Comparison of ENCODE assay signal across 8 cellular contexts in genomic region chr17:49359990-49360795, GRCh38. TPM values are rescaled to one million over a fixed set of nuclear protein-coding genes. Genes with fewer than 3 reads are reported as not detected.
DNase-seq lines count a peak whose midpoint lies in the region; ATAC-seq and TF ChIP-seq lines count a peak whose summit lies in the region.

No MANE protein-coding gene starts in this region.

- ATAC-seq in IMR-90 (ENCODE audit: low read depth), result no peak
- no peak for ATAC-seq in HG03095 (IDR thresholded peaks at IDR 0.05; ENCODE audit: unreplicated experiment)

- H4K20me1 ChIP-seq in IMR-90 (ENCODE audit: insufficient read depth, low read length) (peaks cover 48% of the 10 kb centered on the region), mammary epithelial cell (ENCODE audit: insufficient read depth, low read length) (no peaks in the 10 kb centered on the region)

- no peak overlapping the region for H4K5ac ChIP-seq in IMR-90 (ENCODE audit: low read depth, low read length)

- in situ Hi-C loops in IMR-90 (cut with MboI; ENCODE audit: low sequenced_read_pairs) (no loop called here), mammary epithelial cell (cut with MboI; ENCODE audit: low sequenced_read_pairs in 2 of 2) (no loop called here)

- H3K56ac ChIP-seq in IMR-90 (ENCODE audit: extremely low read depth, insufficient read depth, low read length), result 0 out of 2 replicates have a peak overlapping the region, but pooled peaks have one; percentile 24

- TF ChIP-seq CTCF in BE2C (IDR thresholded peaks at IDR 0.05; ENCODE audit: low read depth, low read length) (no peak), IMR-90 (conservative IDR thresholded peaks at IDR 0.05; ENCODE audit: low read depth, low read length) (no peak), mammary epithelial cell (conservative IDR thresholded peaks at IDR 0.05 in 1 of 2, IDR thresholded peaks at IDR 0.05 in 1 of 2; ENCODE audit: extremely low read depth in 1 of 2, insufficient read depth in 1 of 2, low read depth in 1 of 2, low read length in 2 of 2) (no peak)

- no peak overlapping the region for H2BK15ac ChIP-seq in IMR-90 (ENCODE audit: low read depth, low read length)

- peak overlapping the region; percentile 83 for H2AK9ac ChIP-seq in IMR-90 (replicated peaks; ENCODE audit: low read depth, low read length, poor library complexity)

- H3K4me2 ChIP-seq in IMR-90 (ENCODE audit: low read depth, low read length), result peak overlapping the region; percentile 93
- peak overlapping the region; percentile 94 for H3K4me2 ChIP-seq in mammary epithelial cell (ENCODE audit: insufficient read depth, low read depth, low read length)

- H3K79me1 ChIP-seq in IMR-90 (ENCODE audit: low read depth in 1 of 2, low read length in 2 of 2), result peaks cover 18 to 44% of the 10 kb centered on the region in 2 experiments

- H2BK120ac ChIP-seq in IMR-90 (ENCODE audit: low read depth, low read length), result 0 out of 2 replicates have a peak overlapping the region, but pooled peaks have one; percentile 2

- peak overlapping the region; percentile 9 for H2BK5ac ChIP-seq in IMR-90 (ENCODE audit: low read depth, low read length, poor library complexity, severe bottlenecking)

- no peak overlapping the region for H2BK20ac ChIP-seq in IMR-90 (ENCODE audit: low read depth, low read length)

- H3K14ac ChIP-seq in IMR-90 (replicated peaks; ENCODE audit: low read depth, low read length), result peak overlapping the region; percentile 91

- peak overlapping the region; percentile 90 for H2AK5ac ChIP-seq in IMR-90 (ENCODE audit: low read depth, low read length)

- intact Hi-C loops in IMR-90 (cut with micrococcal nuclease) (loop anchor here (5.0 kb wide), 1 partner anchor 37 kb away; no protein-coding TSS in a partner anchor), mammary epithelial cell (cut with micrococcal nuclease) (no loop called here)

- peak overlapping the region; percentile 47 for H3K4ac ChIP-seq in IMR-90 (ENCODE audit: low read depth, low read length)

- H3K4me1 ChIP-seq in BE2C (no peaks in the 10 kb centered on the region), IMR-90 (ENCODE audit: control insufficient read depth, insufficient read depth, low read length) (peaks cover 6% of the 10 kb centered on the region; the same call in 1 of the 2 replicates), mammary epithelial cell (ENCODE audit: insufficient read depth, low read length) (peaks cover 18% of the 10 kb centered on the region), mucosa of rectum (ENCODE audit: control insufficient read depth in 2 of 2, insufficient read depth in 2 of 2, low read length in 2 of 2) (peaks cover 29 to 30% of the 10 kb centered on the region in 2 donors)

- no peaks in the 10 kb centered on the region for H3K36me3 ChIP-seq in BE2C
- H3K36me3 ChIP-seq in IMR-90 (ENCODE audit: control insufficient read depth, insufficient read depth, low read length), result no peaks in the 10 kb centered on the region
- no peaks in the 10 kb centered on the region for H3K36me3 ChIP-seq in mammary epithelial cell (ENCODE audit: insufficient read depth, low read length)
- no peaks in the 10 kb centered on the region for H3K36me3 ChIP-seq in mucosa of rectum (ENCODE audit: control insufficient read depth in 2 of 2, insufficient read depth in 2 of 2, low read length in 2 of 2)

- H3K9ac ChIP-seq in IMR-90 (ENCODE audit: low read depth, low read length) (peak overlapping the region; percentile 82), mammary epithelial cell (ENCODE audit: insufficient read depth, low read length) (peak overlapping the region; percentile 66), mucosa of rectum (ENCODE audit: low read depth in 1 of 2, low read length in 2 of 2) (peak overlapping the region; percentile 85 to 90)

- H3K18ac ChIP-seq in IMR-90 (ENCODE audit: low read depth, low read length), result no peak overlapping the region

- TF ChIP-seq POLR2A in IMR-90 (IDR thresholded peaks at IDR 0.05; ENCODE audit: low read depth, low read length), result no peak

- no TSS peak for BruUV-seq in IMR-90 (replicated peaks; lab: Mats Ljungman, UMichigan)
- TSS peak; percentile 24 for BruUV-seq in mammary epithelial cell (replicated peaks; lab: Mats Ljungman, UMichigan)

- no peaks in the 10 kb centered on the region for H3K9me3 ChIP-seq in BE2C
- H3K9me3 ChIP-seq in IMR-90 (ENCODE audit: control insufficient read depth, insufficient read depth, low read length), result no peaks in the 10 kb centered on the region
- H3K9me3 ChIP-seq in mammary epithelial cell (replicated peaks; ENCODE audit: insufficient read depth, low read length), result no peaks in the 10 kb centered on the region
- H3K9me3 ChIP-seq in mucosa of rectum (ENCODE audit: control insufficient read depth in 2 of 2, low read length in 2 of 2), result no peaks in the 10 kb centered on the region

- H3K27ac ChIP-seq in IMR-90 (ENCODE audit: insufficient read depth, low read length), result no peak overlapping the region
- H3K27ac ChIP-seq in mammary epithelial cell (ENCODE audit: insufficient read depth, low read depth, low read length), result no peak overlapping the region
- H3K27ac ChIP-seq in mucosa of rectum (ENCODE audit: low read depth in 2 of 2, low read length in 2 of 2), result peak overlapping the region; percentile 87 to 90

- CTCF ChIA-PET in IMR-90 (lab: Yijun Ruan, JAX) (interaction anchor here (0.6 to 1.3 kb wide), 3 partner anchors 38 to 1466 kb away, joined by 3 read pairs; no protein-coding TSS in a partner anchor), mammary epithelial cell (lab: Charles Lee; ENCODE audit: low non-redundant PET) (no interaction called here)

- H3K4me3 ChIP-seq in BE2C (ENCODE audit: low read depth, low read length) (peak overlapping the region; percentile 94), IMR-90 (ENCODE audit: insufficient read depth, low read depth, low read length) (peak overlapping the region; percentile 80), mammary epithelial cell (replicated peaks in 1 of 3; ENCODE audit: insufficient read depth in 1 of 3, low read depth in 2 of 3, low read length in 3 of 3) (peak overlapping the region; percentile 68 to 99 (median 82)), mucosa of rectum (ENCODE audit: low read length in 2 of 2) (peak overlapping the region; percentile 80 to 93)

- peaks cover 5% of the 10 kb centered on the region; the same call in 1 of the 2 replicates for H3K9me1 ChIP-seq in IMR-90 (ENCODE audit: insufficient read depth, low read length)

- 6% methylated on average over 4 of the region's 8 CpGs; no CpG with 5 or more reads in 1 of the 2 experiments for WGBS in IMR-90 (ENCODE audit: extremely low coverage in 2 of 2, insufficient read length in 1 of 2), 2 experiments
- WGBS in mammary epithelial cell (ENCODE audit: low coverage, missing lambda C conversion rate), result 10% methylated on average over 8 of the region's 8 CpGs

- H3K23ac ChIP-seq in IMR-90 (ENCODE audit: low read depth, low read length), result peak overlapping the region; percentile 97; the same call in 1 of the 2 replicates

- DNase-seq in BE2C, result no peak
- DNase-seq in IMR-90, result no peak
- no peak for DNase-seq in mammary epithelial cell
- no peak for DNase-seq in AG20443 (ENCODE audit: low spot score)
- DNase-seq in DMS153 treated with DMSO at 0.1 percent for 48 hours (lab: John Stamatoyannopoulos, UW; ENCODE audit: unreplicated experiment), result no peak
- no peak for DNase-seq in NCI-H446 (lab: John Stamatoyannopoulos, UW)

- H3K27me3 ChIP-seq in BE2C (no peaks in the 10 kb centered on the region), IMR-90 (ENCODE audit: control insufficient read depth, insufficient read depth, low read length) (no peaks in the 10 kb centered on the region), mammary epithelial cell (ENCODE audit: insufficient read depth, low read length) (no peaks in the 10 kb centered on the region), mucosa of rectum (ENCODE audit: control insufficient read depth in 2 of 2, insufficient read depth in 2 of 2, low read length in 2 of 2) (no peaks in the 10 kb centered on the region)

- H3K79me2 ChIP-seq in mammary epithelial cell (ENCODE audit: insufficient read depth, low read length), result peaks cover 61% of the 10 kb centered on the region

- dilution Hi-C loops in IMR-90 (cut with HindIII; ENCODE audit: low sequenced_read_pairs, unreplicated experiment), result no loop called here
- dilution Hi-C loops in mammary epithelial cell (cut with HindIII; ENCODE audit: low sequenced_read_pairs), result no loop called here

- 0 out of 2 replicates have a peak overlapping the region, but pooled peaks have one; percentile 19 for H4K91ac ChIP-seq in IMR-90 (ENCODE audit: insufficient read depth, low read depth, low read length)

- POLR2A ChIA-PET in IMR-90 (lab: Charles Lee; ENCODE audit: unreplicated experiment), result no interaction called here

- no peak for TF ChIP-seq RAD21 in IMR-90 (IDR thresholded peaks at IDR 0.05; ENCODE audit: low read length)

- H2AFZ ChIP-seq in IMR-90 (replicated peaks; ENCODE audit: low read length, poor library complexity) (no peak overlapping the region), mammary epithelial cell (ENCODE audit: low read depth, low read length) (peak overlapping the region; percentile 77)

- H4K8ac ChIP-seq in IMR-90 (ENCODE audit: low read depth in 2 of 2, low read length in 2 of 2), result no peak overlapping the region

TF ChIP-seq in IMR-90, 13 proteins besides CTCF, POLR2A, EP300 and RAD21:
- TF ChIP-seq CEBPB (IDR thresholded peaks at IDR 0.05; ENCODE audit: low read depth, low read length), result no peak
- TF ChIP-seq MXI1 (IDR thresholded peaks at IDR 0.05; ENCODE audit: borderline replicate concordance, low read depth, low read length), result peak; percentile 10; the same call in 1 of the 2 replicates

RNA-seq across cellular contexts. Expression of gene ZNF652, which starts 1.9 kb away (rescaled TPM):
- 11.4 TPM for polyA plus RNA-seq in BE2C (2012; ENCODE audit: insufficient read depth, insufficient read length, low read depth)
- 8.8 and 9.7 TPM in 2 replicates for total RNA-seq in IMR-90 (2012; rRNA removed)
- polyA plus RNA-seq in IMR-90 (2012; rRNA removed), result 3.3 and 3.6 TPM in 2 replicates
- polyA plus RNA-seq in IMR-90 (2012; cell fraction: cytosol; rRNA removed), result 1.1 and 1.9 TPM in 2 replicates
- 4.0 and 17.5 TPM in 2 replicates for polyA plus RNA-seq in IMR-90 (2012; cell fraction: nucleus; rRNA removed; ENCODE audit: low replicate concordance)
- 10 to 100 TPM; 12.9 to 16.7 TPM for total RNA-seq in mammary epithelial cell
- polyA plus RNA-seq in mammary epithelial cell, result 4.3 TPM
- polyA minus RNA-seq in mammary epithelial cell, result 27.3 TPM

RNA-seq across cellular contexts. Expression of gene PHB1, which starts 54.5 kb away (rescaled TPM):
- 523 TPM for polyA plus RNA-seq in BE2C (2012; ENCODE audit: insufficient read depth, insufficient read length, low read depth)
- total RNA-seq in IMR-90 (2012; rRNA removed) (283 and 304 TPM in 2 replicates), mammary epithelial cell (100 to 1,000 TPM; 115 to 193 TPM)
- polyA plus RNA-seq in IMR-90 (2012; rRNA removed) (291 and 294 TPM in 2 replicates), mammary epithelial cell (339 TPM)
- 134 and 174 TPM in 2 replicates for polyA plus RNA-seq in IMR-90 (2012; cell fraction: cytosol; rRNA removed)
- polyA plus RNA-seq in IMR-90 (2012; cell fraction: nucleus; rRNA removed; ENCODE audit: low replicate concordance), result 98.7 and 105 TPM in 2 replicates
- polyA minus RNA-seq in mammary epithelial cell, result 289 TPM

Comparison
In these comparisons a context has a peak if more than half of its experiments do, and no peak if none do; other contexts are left out.
1. H3K27ac ChIP-seq: peak in mucosa of rectum (2 of 2); none in IMR-90 (single experiment) and mammary epithelial cell (single experiment).
2. Peak in every context shown above with its lines, with median percentiles within 50 percentile points of each other: H3K4me3 ChIP-seq and H3K9ac ChIP-seq.